8 cellular contexts compared by ENCODE assay signal in genomic region chrX:27186671-27187070, GRCh38.
A peak's percentile ranks its signal among the peaks of the same experiment; 100 is the strongest.
DNase-seq lines count a peak whose midpoint lies in the region; ATAC-seq and TF ChIP-seq lines count a peak whose summit lies in the region.

No MANE protein-coding gene starts in this region.

- no peaks in the 10 kb centered on the region for H3K36me3 ChIP-seq in WERI-Rb-1

- peak; percentile 81 for ATAC-seq in GM18517 (IDR thresholded peaks at IDR 0.05; ENCODE audit: unreplicated experiment)
- no peak for ATAC-seq in stimulated activated naive CD8-positive, alpha-beta T cell treated with anti-CD3 and anti-CD28 coated beads, Interleukin-15, Interleukin-2, amounts not matched to agents 100 U/mL and 50 U/mL, for 24 hours
- ATAC-seq in GM18907 (IDR thresholded peaks at IDR 0.05; ENCODE audit: unreplicated experiment): no peak
- ATAC-seq in sciatic nerve: no peak

- DNase-seq in Calu3 (peak; percentile 31), NB4 (ENCODE audit: low read depth) (peak; percentile 56), WERI-Rb-1 (peak; percentile 37), foreskin melanocyte (peak; percentile 13), sciatic nerve (ENCODE audit: low spot score) (no peak)
- peak; percentile 2 for DNase-seq in stimulated activated naive CD8-positive, alpha-beta T cell treated with anti-CD3 and anti-CD28 coated beads, Interleukin-15, Interleukin-2, amounts not matched to agents 100 U/mL and 50 U/mL, for 24 hours

- CTCF ChIA-PET in Calu3 (lab: Charles Lee): interaction anchor here (1.0 to 1.1 kb wide), 3 partner anchors 403 to 1946 kb away, joined by 3 to 4 read pairs (median 3); no protein-coding TSS in a partner anchor

- no peaks in the 10 kb centered on the region for H3K9me3 ChIP-seq in WERI-Rb-1 (ENCODE audit: severe bottlenecking)

- H3K27me3 Mint-ChIP-seq in Calu3 (ENCODE audit: unreplicated experiment): no peaks in the 10 kb centered on the region

- TF ChIP-seq POLR2A in NB4 (IDR thresholded peaks at IDR 0.05; ENCODE audit: extremely low read depth, insufficient read length): no peak

- H3K36me3 Mint-ChIP-seq in Calu3 (ENCODE audit: insufficient read depth, unreplicated experiment): no peaks in the 10 kb centered on the region

- no peak overlapping the region for H3K4me3 Mint-ChIP-seq in Calu3 (ENCODE audit: low read depth, unreplicated experiment)

- H3K4me1 Mint-ChIP-seq in Calu3 (ENCODE audit: low read depth, unreplicated experiment): no peaks in the 10 kb centered on the region

- intact Hi-C loops in Calu3 (cut with micrococcal nuclease; ENCODE audit: unreplicated experiment) (loop anchor here (1.0 to 10.0 kb wide), 5 partner anchors 334 to 1332 kb away; no protein-coding TSS in a partner anchor), sciatic nerve (cut with DNase I) (no loop called here)

- TF ChIP-seq CTCF in Calu3 (IDR thresholded peaks at IDR 0.05; ENCODE audit: unreplicated experiment) (peak; percentile 57), NB4 (IDR thresholded peaks at IDR 0.05; ENCODE audit: low read depth, low read length) (peak; percentile 37), WERI-Rb-1 (IDR thresholded peaks at IDR 0.05; ENCODE audit: low read depth, low read length) (peak; percentile 68)

- H3K4me3 ChIP-seq in NB4 (ENCODE audit: low read depth, low read length): no peak overlapping the region
- no peak overlapping the region for H3K4me3 ChIP-seq in WERI-Rb-1 (ENCODE audit: low read depth, low read length)

- no TSS peak for BruUV-seq in Calu3 (replicated peaks; lab: Mats Ljungman, UMichigan)

- H3K9me3 Mint-ChIP-seq in Calu3 (ENCODE audit: low read depth, unreplicated experiment): no peaks in the 10 kb centered on the region

- H3K27me3 ChIP-seq in WERI-Rb-1 (ENCODE audit: insufficient read depth, low read depth, severe bottlenecking): no peaks in the 10 kb centered on the region

- no peak overlapping the region for H3K27ac Mint-ChIP-seq in Calu3 (ENCODE audit: unreplicated experiment)

- no peak overlapping the region for H3K27ac ChIP-seq in WERI-Rb-1
